Comparison of ENCODE assay signal across 22 cellular contexts in genomic region chr3:127061641-127062040, GRCh38.
"Had no signal": no experiment of that assay in that cellular context is flagged by ENCODE, and none has a peak within 500 bp of the region (broad histone marks: within the 10 kb centered on the region; RNA-seq: fewer than 3 reads in every experiment).

No MANE protein-coding gene starts in this region.

- H3K36me3 ChIP-seq: cardiac muscle cell, esophagus squamous epithelium, prostate gland, right atrium auricular region, vagina had no signal

- H3K4me3 ChIP-seq: cardiac muscle cell, esophagus squamous epithelium, mucosa of descending colon, prostate gland, right atrium auricular region, vagina had no signal

- H3K27ac ChIP-seq: cardiac muscle cell, esophagus squamous epithelium, prostate gland, right atrium auricular region, vagina, VCaP had no signal

- DNase-seq: activated CD4-positive, alpha-beta T cell treated with anti-CD3 and anti-CD28 coated beads for 1 hour; activated CD8-positive, alpha-beta memory T cell treated with anti-CD3 and anti-CD28 coated beads for 24 hours; activated naive CD8-positive, alpha-beta T cell treated with anti-CD3 and anti-CD28 coated beads, Interleukin-2, amount 10 ng/mL, durations not matched to agents 7 days and 5 days; activated T-cell treated with anti-CD3 and anti-CD28 coated beads, Interleukin-2, amount 50 U/mL, for 72 hours; amygdala; dermis blood vessel endothelial cell; effector memory CD4-positive, alpha-beta T cell; esophagus squamous epithelium; mammary epithelial cell; mucosa of descending colon; naive B cell; small intestine; stimulated activated CD4-positive, alpha-beta T cell treated with anti-CD3 and anti-CD28 coated beads, Interleukin-4, amount 100 ng/mL, for 1 hour; stimulated activated naive CD8-positive, alpha-beta T cell treated with anti-CD3 and anti-CD28 coated beads, Interleukin-15, amount 100 ng/mL, for 72 hours; T-helper 17 cell; trophoblast cell had no signal

- ATAC-seq: activated T-cell treated with anti-CD3 and anti-CD28 coated beads, Interleukin-2, amount 50 U/mL, for 72 hours; left lobe of liver; mucosa of descending colon; stimulated activated naive CD8-positive, alpha-beta T cell treated with anti-CD3 and anti-CD28 coated beads, Interleukin-15, amount 100 ng/mL, for 72 hours; T-helper 17 cell had no signal

- H3K9me3 ChIP-seq: prostate gland, vagina had no signal

- H3K27me3 ChIP-seq: cardiac muscle cell, right atrium auricular region, vagina had no signal

- H3K4me1 ChIP-seq: prostate gland, right atrium auricular region, vagina had no signal
